1 cellular context compared by ENCODE assay signal in the genomic region with DNA sequence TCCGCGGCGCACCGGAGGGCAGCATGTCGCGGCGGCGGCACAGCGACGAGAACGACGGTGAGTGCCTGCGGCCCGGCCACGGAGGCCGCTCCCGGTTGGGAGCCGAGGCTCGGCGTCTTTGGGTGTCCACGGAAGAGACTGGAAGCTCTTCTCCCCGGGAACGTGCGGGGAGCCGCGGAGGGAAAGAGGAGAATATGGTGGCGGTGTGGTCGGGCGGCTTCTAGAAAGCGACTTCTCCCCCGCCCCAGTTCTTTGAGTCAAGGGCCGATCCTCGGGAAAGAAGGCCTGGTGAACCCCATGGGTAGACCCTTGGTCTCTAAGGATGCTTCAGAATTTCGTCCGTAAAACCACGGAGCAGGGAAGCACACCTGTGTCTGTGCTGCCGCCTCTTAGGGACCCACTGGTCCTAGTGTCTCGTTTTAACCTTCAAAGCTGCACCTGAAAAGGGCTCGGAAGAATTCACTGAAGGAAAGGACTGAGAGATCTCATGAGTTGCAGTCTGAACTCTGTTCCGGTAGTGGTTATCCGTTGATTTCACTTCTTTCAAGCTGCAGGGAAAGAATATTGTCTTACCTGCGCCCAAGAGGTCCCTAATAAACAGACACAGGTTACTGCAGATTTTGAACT.
TF ChIP-seq lines count a peak whose summit lies in the region.

No MANE protein-coding gene starts in this region.

TF ChIP-seq in HCT116, 20 proteins besides CTCF, POLR2A, EP300 and RAD21:
- TF ChIP-seq ELF1 (IDR thresholded peaks at IDR 0.05; ENCODE audit: borderline replicate concordance, low read depth) = no peak
- peak; percentile 37; the same call in 1 of the 2 replicates for TF ChIP-seq ZFX (IDR thresholded peaks at IDR 0.05)
- TF ChIP-seq, protein P1, sequence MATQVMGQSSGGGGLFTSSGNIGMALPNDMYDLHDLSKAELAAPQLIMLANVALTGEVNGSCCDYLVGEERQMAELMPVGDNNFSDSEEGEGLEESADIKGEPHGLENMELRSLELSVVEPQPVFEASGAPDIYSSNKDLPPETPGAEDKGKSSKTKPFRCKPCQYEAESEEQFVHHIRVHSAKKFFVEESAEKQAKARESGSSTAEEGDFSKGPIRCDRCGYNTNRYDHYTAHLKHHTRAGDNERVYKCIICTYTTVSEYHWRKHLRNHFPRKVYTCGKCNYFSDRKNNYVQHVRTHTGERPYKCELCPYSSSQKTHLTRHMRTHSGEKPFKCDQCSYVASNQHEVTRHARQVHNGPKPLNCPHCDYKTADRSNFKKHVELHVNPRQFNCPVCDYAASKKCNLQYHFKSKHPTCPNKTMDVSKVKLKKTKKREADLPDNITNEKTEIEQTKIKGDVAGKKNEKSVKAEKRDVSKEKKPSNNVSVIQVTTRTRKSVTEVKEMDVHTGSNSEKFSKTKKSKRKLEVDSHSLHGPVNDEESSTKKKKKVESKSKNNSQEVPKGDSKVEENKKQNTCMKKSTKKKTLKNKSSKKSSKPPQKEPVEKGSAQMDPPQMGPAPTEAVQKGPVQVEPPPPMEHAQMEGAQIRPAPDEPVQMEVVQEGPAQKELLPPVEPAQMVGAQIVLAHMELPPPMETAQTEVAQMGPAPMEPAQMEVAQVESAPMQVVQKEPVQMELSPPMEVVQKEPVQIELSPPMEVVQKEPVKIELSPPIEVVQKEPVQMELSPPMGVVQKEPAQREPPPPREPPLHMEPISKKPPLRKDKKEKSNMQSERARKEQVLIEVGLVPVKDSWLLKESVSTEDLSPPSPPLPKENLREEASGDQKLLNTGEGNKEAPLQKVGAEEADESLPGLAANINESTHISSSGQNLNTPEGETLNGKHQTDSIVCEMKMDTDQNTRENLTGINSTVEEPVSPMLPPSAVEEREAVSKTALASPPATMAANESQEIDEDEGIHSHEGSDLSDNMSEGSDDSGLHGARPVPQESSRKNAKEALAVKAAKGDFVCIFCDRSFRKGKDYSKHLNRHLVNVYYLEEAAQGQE (IDR thresholded peaks at IDR 0.05; ENCODE audit: low read depth) = no peak
